ENCODE assay signal across 13 cellular contexts in genomic region chr7:36965625-36966024, GRCh38.
DNase-seq lines count a peak whose midpoint lies in the region; ATAC-seq and TF ChIP-seq lines count a peak whose summit lies in the region.
"Had no signal": no experiment of that assay in that cellular context is flagged by ENCODE, and none has a peak within 500 bp of the region (broad histone marks: within the 10 kb centered on the region; RNA-seq: fewer than 3 reads in every experiment).

No MANE protein-coding gene starts in this region.

- intact Hi-C loops in left ventricle myocardium inferior (cut with micrococcal nuclease) (no loop called here), heart right ventricle (cut with DNase I) (loop anchor here in 8 of 10 donors (2.0 to 10.0 kb wide), 7 partner anchors 215 to 481 kb away; no protein-coding TSS in a partner anchor), left colon (cut with DNase I, micrococcal nuclease) (loop anchor here in 1 of 2 donors (5.0 kb wide), 1 partner anchor 217 kb away; no protein-coding TSS in a partner anchor)

- H3K27ac ChIP-seq in left ventricle myocardium inferior (replicated peaks) (peak overlapping the region; percentile 49), heart right ventricle (no peak overlapping the region), VCaP (peak overlapping the region; percentile 57)
- H3K27ac ChIP-seq: C4-2B, GM23248 had no signal

- H3K4me3 ChIP-seq in left ventricle myocardium inferior, result no peak overlapping the region
- no peak overlapping the region for H3K4me3 ChIP-seq in heart right ventricle
- H3K4me3 ChIP-seq: GM12878, GM23248 had no signal

- ATAC-seq in heart right ventricle (no peak), left colon (peak; percentile 53)
- ATAC-seq: GM12878 had no signal

- TF ChIP-seq CTCF in left ventricle myocardium inferior (IDR thresholded peaks at IDR 0.05; ENCODE audit: borderline replicate concordance), result no peak
- no peak for TF ChIP-seq CTCF in heart right ventricle (IDR thresholded peaks at IDR 0.05)
- no peak for TF ChIP-seq CTCF in VCaP (conservative IDR thresholded peaks at IDR 0.05)

- 86 to 88% methylated on average over 1 of the region's 1 CpG for WGBS in heart right ventricle, 2 donors

- no peaks in the 10 kb centered on the region for H3K27me3 ChIP-seq in left ventricle myocardium inferior (ENCODE audit: low read depth)
- H3K27me3 ChIP-seq in heart right ventricle, result no peaks in the 10 kb centered on the region

- no peaks in the 10 kb centered on the region for H3K36me3 ChIP-seq in left ventricle myocardium inferior
- no peaks in the 10 kb centered on the region for H3K36me3 ChIP-seq in heart right ventricle
- H3K36me3 ChIP-seq: BE2C had no signal

- DNase-seq in left ventricle myocardium inferior, result no peak
- no peak for DNase-seq in heart right ventricle
- no peak for DNase-seq in left colon
- no peak for DNase-seq in AML-193 (lab: John Stamatoyannopoulos, UW)
- no peak for DNase-seq in T1000 (lab: John Stamatoyannopoulos, UW)
- DNase-seq in SW 1271 (lab: John Stamatoyannopoulos, UW), result no peak
- DNase-seq: BE2C; CD4-positive, alpha-beta memory T cell; DMS79; GM23248 had no signal

- no peaks in the 10 kb centered on the region for H3K9me3 ChIP-seq in left ventricle myocardium inferior (replicated peaks)
- H3K9me3 ChIP-seq in heart right ventricle, result no peaks in the 10 kb centered on the region
- H3K9me3 ChIP-seq: BE2C had no signal

- H3K4me1 ChIP-seq in left ventricle myocardium inferior (peaks cover 31% of the 10 kb centered on the region), heart right ventricle (peaks cover 0 to 45% (median 16%) of the 10 kb centered on the region in 9 donors)

Comparison
In these comparisons a context has a peak if more than half of its experiments do, and no peak if none do; other contexts are left out.
1. H3K27ac ChIP-seq: peak in left ventricle myocardium inferior (single experiment) and VCaP (single experiment); none in heart right ventricle (0 of 10).